Comparison of ENCODE assay signal across 34 cellular contexts in the genomic region with DNA sequence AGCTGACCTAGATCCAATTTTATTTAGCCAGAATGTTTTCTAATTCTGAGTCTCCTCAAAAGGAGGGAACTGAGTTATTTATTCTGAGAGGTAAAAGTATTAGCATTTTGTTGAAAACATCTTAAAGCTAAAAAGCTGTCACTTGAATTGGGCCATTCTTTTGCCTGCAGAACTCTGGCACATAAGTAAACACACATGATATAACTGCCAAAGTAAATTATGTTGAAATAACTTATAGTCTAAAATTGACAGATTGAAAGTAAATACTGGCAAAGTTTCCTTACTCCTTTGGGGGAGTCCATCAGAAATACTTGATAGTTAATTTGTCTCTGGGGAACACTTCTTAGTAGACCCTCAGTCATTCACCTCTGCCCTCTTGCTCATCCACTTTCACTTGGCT.
"Had no signal": no experiment of that assay in that cellular context is flagged by ENCODE, and none has a peak within 500 bp of the region (broad histone marks: within the 10 kb centered on the region; RNA-seq: fewer than 3 reads in every experiment).

No MANE protein-coding gene starts in this region.

- H3K9me3 Mint-ChIP-seq: activated CD4-positive, alpha-beta memory T cell treated with anti-CD3 and anti-CD28 coated beads for 36 hours; activated CD4-positive, alpha-beta T cell treated with anti-CD3 and anti-CD28 coated beads, Interleukin-2, amount 10 ng/mL, durations not matched to agents 24 days and 14 days; activated naive CD4-positive, alpha-beta T cell treated with anti-CD3 and anti-CD28 coated beads for 36 hours; activated naive CD4-positive, alpha-beta T cell treated with anti-CD3 and anti-CD28 coated beads, Interleukin-2, amount 50 U/mL, for 24 hours; activated naive CD8-positive, alpha-beta T cell treated with anti-CD3 and anti-CD28 coated beads for 36 hours; activated naive CD8-positive, alpha-beta T cell treated with anti-CD3 and anti-CD28 coated beads, Interleukin-2, amount 50 U/mL, for 24 hours; activated T-helper 1 cell treated with anti-CD3 and anti-CD28 coated beads, Interleukin-12 subunit alpha, Interleukin-12 subunit beta, Interleukin-2, Interleukin-4 antibody, amounts not matched to agents 30 ng/mL and 10 ng/mL and 1 ng/mL, durations not matched to agents 14 hours and 24 hours and 36 hours; activated T-helper 2 cell treated with anti-CD3 and anti-CD28 coated beads, Interferon-gamma antibody, Interleukin-2, Interleukin-4, amounts not matched to agents 10 μg/mL and 5 μg/mL and 100 μg/mL, durations not matched to agents 14 hours and 24 hours and 36 hours; effector memory CD8-positive, alpha-beta T cell; T-helper 2 cell treated with Interferon-gamma antibody and Interleukin-4, amounts not matched to agents 5 μg/mL and 100 μg/mL, for 36 hours had no signal

- H3K4me1 Mint-ChIP-seq: activated CD4-positive, alpha-beta T cell treated with anti-CD3 and anti-CD28 coated beads for 36 hours; activated CD4-positive, alpha-beta T cell treated with anti-CD3 and anti-CD28 coated beads, Interleukin-2, amount 10 ng/mL, durations not matched to agents 24 days and 14 days; activated naive CD4-positive, alpha-beta T cell treated with anti-CD3 and anti-CD28 coated beads, Interleukin-2, amount 50 U/mL, for 24 hours; activated naive CD8-positive, alpha-beta T cell treated with anti-CD3 and anti-CD28 coated beads for 36 hours; activated naive CD8-positive, alpha-beta T cell treated with anti-CD3 and anti-CD28 coated beads, Interleukin-2, amount 50 U/mL, for 24 hours had no signal

- DNase-seq: activated CD4-positive, alpha-beta memory T cell treated with anti-CD3 and anti-CD28 coated beads for 36 hours; activated CD4-positive, alpha-beta T cell treated with anti-CD3 and anti-CD28 coated beads for 36 hours; activated CD4-positive, alpha-beta T cell treated with anti-CD3 and anti-CD28 coated beads, Interleukin-2, amount 10 ng/mL, durations not matched to agents 24 days and 14 days; activated CD4-positive, CD25-positive, alpha-beta regulatory T cell; activated CD4-positive, CD25-positive, alpha-beta regulatory T cell treated with anti-CD3 and anti-CD28 coated beads, Interleukin-2, amount 50 U/mL, for 72 hours; activated CD8-positive, alpha-beta memory T cell treated with anti-CD3 and anti-CD28 coated beads, Interleukin-2, amount 10 ng/mL, durations not matched to agents 7 days and 5 days; activated CD8-positive, alpha-beta memory T cell treated with anti-CD3 and anti-CD28 coated beads, Interleukin-2, amount 50 U/mL, for 4 hours; activated CD8-positive, alpha-beta T cell treated with anti-CD3 and anti-CD28 coated beads, Interleukin-2, amount 10 ng/mL, durations not matched to agents 7 days and 5 days; activated effector memory CD4-positive, alpha-beta T cell treated with anti-CD3 and anti-CD28 coated beads, Interleukin-2, amount 50 U/mL, for 16 hours; activated naive CD4-positive, alpha-beta T cell treated with anti-CD3 and anti-CD28 coated beads for 36 hours; activated naive CD8-positive, alpha-beta T cell treated with anti-CD3 and anti-CD28 coated beads for 36 hours; activated naive CD8-positive, alpha-beta T cell treated with anti-CD3 and anti-CD28 coated beads, Interleukin-2, amount 50 U/mL, for 24 hours; activated T-cell treated with anti-CD3 and anti-CD28 coated beads, Interleukin-2, amount 50 U/mL, for 1 hour; activated T-cell treated with anti-CD3 and anti-CD28 coated beads, Interleukin-2, amount 50 U/mL, for 48 hours; adrenal gland; amygdala; aorta; body of pancreas; caudate nucleus; cortex of kidney; dermis blood vessel endothelial cell; effector CD4-positive, alpha-beta T cell; effector memory CD8-positive, alpha-beta T cell; erythroblast; foreskin keratinocyte; gastrocnemius medialis; glutamatergic neuron; T-helper 1 cell; T-helper 17 cell had no signal

- ATAC-seq: activated CD4-positive, alpha-beta T cell treated with anti-CD3 and anti-CD28 coated beads for 36 hours; activated CD8-positive, alpha-beta memory T cell treated with anti-CD3 and anti-CD28 coated beads, Interleukin-2, amount 10 ng/mL, durations not matched to agents 7 days and 5 days; activated CD8-positive, alpha-beta T cell treated with anti-CD3 and anti-CD28 coated beads, Interleukin-2, amount 10 ng/mL, durations not matched to agents 7 days and 5 days; activated naive CD8-positive, alpha-beta T cell treated with anti-CD3 and anti-CD28 coated beads, Interleukin-2, amount 50 U/mL, for 24 hours; body of pancreas; effector memory CD8-positive, alpha-beta T cell; foreskin keratinocyte; gastrocnemius medialis; T-helper 17 cell had no signal

- H3K4me3 ChIP-seq: adrenal gland, body of pancreas, esophagus muscularis mucosa, gastrocnemius medialis had no signal

- H3K9me3 ChIP-seq: adrenal gland, body of pancreas, esophagus muscularis mucosa, gastrocnemius medialis had no signal

- H3K27ac ChIP-seq: adrenal gland, body of pancreas, esophagus muscularis mucosa, foreskin keratinocyte, gastrocnemius medialis had no signal

- H3K27me3 ChIP-seq: adrenal gland, body of pancreas, esophagus muscularis mucosa, foreskin keratinocyte, gastrocnemius medialis had no signal

- H3K36me3 ChIP-seq: adrenal gland, esophagus muscularis mucosa, gastrocnemius medialis had no signal

- H3K4me3 Mint-ChIP-seq: activated CD4-positive, alpha-beta memory T cell treated with anti-CD3 and anti-CD28 coated beads for 36 hours; activated CD4-positive, alpha-beta T cell treated with anti-CD3 and anti-CD28 coated beads for 36 hours; activated CD4-positive, alpha-beta T cell treated with anti-CD3 and anti-CD28 coated beads, Interleukin-2, amount 10 ng/mL, durations not matched to agents 24 days and 14 days; activated CD8-positive, alpha-beta memory T cell treated with anti-CD3 and anti-CD28 coated beads, Interleukin-2, amount 10 ng/mL, durations not matched to agents 7 days and 5 days; activated CD8-positive, alpha-beta T cell treated with anti-CD3 and anti-CD28 coated beads, Interleukin-2, amount 10 ng/mL, durations not matched to agents 7 days and 5 days; activated naive CD4-positive, alpha-beta T cell treated with anti-CD3 and anti-CD28 coated beads for 36 hours; activated naive CD4-positive, alpha-beta T cell treated with anti-CD3 and anti-CD28 coated beads, Interleukin-2, amount 50 U/mL, for 24 hours; activated naive CD8-positive, alpha-beta T cell treated with anti-CD3 and anti-CD28 coated beads for 36 hours; activated naive CD8-positive, alpha-beta T cell treated with anti-CD3 and anti-CD28 coated beads, Interleukin-2, amount 50 U/mL, for 24 hours; activated T-helper 1 cell treated with anti-CD3 and anti-CD28 coated beads, Interleukin-12 subunit alpha, Interleukin-12 subunit beta, Interleukin-2, Interleukin-4 antibody, amounts not matched to agents 30 ng/mL and 10 ng/mL and 1 ng/mL, durations not matched to agents 14 hours and 24 hours and 36 hours; effector memory CD8-positive, alpha-beta T cell; T-helper 17 cell; T-helper 2 cell treated with Interferon-gamma antibody and Interleukin-4, amounts not matched to agents 5 μg/mL and 100 μg/mL, for 36 hours had no signal

- H3K36me3 Mint-ChIP-seq: activated CD4-positive, alpha-beta memory T cell treated with anti-CD3 and anti-CD28 coated beads for 36 hours; activated CD8-positive, alpha-beta memory T cell treated with anti-CD3 and anti-CD28 coated beads, Interleukin-2, amount 10 ng/mL, durations not matched to agents 7 days and 5 days; activated naive CD4-positive, alpha-beta T cell treated with anti-CD3 and anti-CD28 coated beads, Interleukin-2, amount 50 U/mL, for 24 hours; activated naive CD8-positive, alpha-beta T cell treated with anti-CD3 and anti-CD28 coated beads for 36 hours had no signal

- H3K4me1 ChIP-seq: adrenal gland, esophagus muscularis mucosa, foreskin keratinocyte, gastrocnemius medialis had no signal

- H3K27ac Mint-ChIP-seq: activated CD4-positive, alpha-beta memory T cell treated with anti-CD3 and anti-CD28 coated beads for 36 hours; activated CD4-positive, alpha-beta T cell treated with anti-CD3 and anti-CD28 coated beads for 36 hours; activated CD4-positive, alpha-beta T cell treated with anti-CD3 and anti-CD28 coated beads, Interleukin-2, amount 10 ng/mL, durations not matched to agents 24 days and 14 days; activated CD8-positive, alpha-beta memory T cell treated with anti-CD3 and anti-CD28 coated beads, Interleukin-2, amount 10 ng/mL, durations not matched to agents 7 days and 5 days; activated CD8-positive, alpha-beta T cell treated with anti-CD3 and anti-CD28 coated beads, Interleukin-2, amount 10 ng/mL, durations not matched to agents 7 days and 5 days; activated naive CD4-positive, alpha-beta T cell treated with anti-CD3 and anti-CD28 coated beads for 36 hours; activated naive CD4-positive, alpha-beta T cell treated with anti-CD3 and anti-CD28 coated beads, Interleukin-2, amount 50 U/mL, for 24 hours; activated naive CD8-positive, alpha-beta T cell treated with anti-CD3 and anti-CD28 coated beads for 36 hours; activated naive CD8-positive, alpha-beta T cell treated with anti-CD3 and anti-CD28 coated beads, Interleukin-2, amount 50 U/mL, for 24 hours; activated T-helper 1 cell treated with anti-CD3 and anti-CD28 coated beads, Interleukin-12 subunit alpha, Interleukin-12 subunit beta, Interleukin-2, Interleukin-4 antibody, amounts not matched to agents 30 ng/mL and 10 ng/mL and 1 ng/mL, durations not matched to agents 14 hours and 24 hours and 36 hours; activated T-helper 2 cell treated with anti-CD3 and anti-CD28 coated beads, Interferon-gamma antibody, Interleukin-2, Interleukin-4, amounts not matched to agents 10 μg/mL and 5 μg/mL and 100 μg/mL, durations not matched to agents 14 hours and 24 hours and 36 hours; effector memory CD8-positive, alpha-beta T cell; T-helper 17 cell; T-helper 2 cell treated with Interferon-gamma antibody and Interleukin-4, amounts not matched to agents 5 μg/mL and 100 μg/mL, for 36 hours had no signal
